Comparison of ENCODE assay signal across 25 cellular contexts in genomic region chr2:144715992-144716391, GRCh38.
"Had no signal": no experiment of that assay in that cellular context is flagged by ENCODE, and none has a peak within 500 bp of the region (broad histone marks: within the 10 kb centered on the region; RNA-seq: fewer than 3 reads in every experiment).

No MANE protein-coding gene starts in this region.

- H3K4me3 ChIP-seq: coronary artery, dorsolateral prefrontal cortex, esophagus squamous epithelium, gastrocnemius medialis, heart right ventricle, left lung, lower lobe of right lung had no signal

- H3K9me3 ChIP-seq: gastrocnemius medialis had no signal

- H3K4me1 ChIP-seq: esophagus squamous epithelium, gastrocnemius medialis had no signal

- H3K27me3 ChIP-seq: dorsolateral prefrontal cortex, esophagus squamous epithelium, gastrocnemius medialis, heart right ventricle, left lung had no signal

- H3K27ac Mint-ChIP-seq: naive thymus-derived CD4-positive, alpha-beta T cell had no signal

- ATAC-seq: esophagus mucosa; gastrocnemius medialis; heart right ventricle; left cardiac atrium; left lung; left ventricle myocardium superior; lower lobe of right lung; naive thymus-derived CD4-positive, alpha-beta T cell had no signal

- H3K4me3 Mint-ChIP-seq: naive thymus-derived CD4-positive, alpha-beta T cell had no signal

- H3K27ac ChIP-seq: coronary artery, dorsolateral prefrontal cortex, esophagus squamous epithelium, gastrocnemius medialis, heart right ventricle, left lung, lower lobe of right lung had no signal

- DNase-seq: dermis blood vessel endothelial cell; dorsolateral prefrontal cortex; effector CD4-positive, alpha-beta T cell; effector memory CD4-positive, alpha-beta T cell; esophagus squamous epithelium; foreskin fibroblast; foreskin melanocyte; gastrocnemius medialis; glutamatergic neuron; head of caudate nucleus; heart right ventricle; hippocampal formation; left cardiac atrium; left lung; left ventricle myocardium superior; lower lobe of right lung; mesenchymal stem cell; midbrain; naive thymus-derived CD4-positive, alpha-beta T cell had no signal

- H3K4me1 Mint-ChIP-seq: naive thymus-derived CD4-positive, alpha-beta T cell had no signal

- FAIRE-seq: colon, endothelial cell of umbilical vein, islet of Langerhans, keratinocyte had no signal

- H3K36me3 ChIP-seq: esophagus squamous epithelium, gastrocnemius medialis, heart right ventricle, left lung, lower lobe of right lung had no signal
